In the genomic region with DNA sequence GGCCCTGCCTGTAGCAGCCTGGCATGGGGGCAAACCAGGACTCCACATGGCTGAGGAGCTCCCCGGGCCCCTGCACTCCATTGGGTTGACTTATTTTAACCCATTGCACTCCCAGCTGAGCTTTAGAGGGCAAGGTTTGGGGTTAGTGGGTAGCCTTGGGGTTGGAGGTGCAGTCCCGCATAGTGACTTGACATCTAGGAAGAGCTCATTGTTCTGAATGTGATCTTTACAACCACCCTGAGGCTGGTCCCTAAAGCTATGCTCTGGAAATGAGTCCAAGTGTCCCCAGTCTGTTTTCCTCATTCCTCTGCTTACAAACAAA, we compare ENCODE assay signal across 13 cellular contexts. TPM values are rescaled to one million over a fixed set of nuclear protein-coding genes. Genes with fewer than 3 reads are reported as not detected.
DNase-seq lines count a peak whose midpoint lies in the region; ATAC-seq, FAIRE-seq and TF ChIP-seq lines count a peak whose summit lies in the region.
"Had no signal": no experiment of that assay in that cellular context is flagged by ENCODE, and none has a peak within 500 bp of the region (broad histone marks: within the 10 kb centered on the region; RNA-seq: fewer than 3 reads in every experiment).

No MANE protein-coding gene starts in this region.

- peak overlapping the region in 1 of 3 experiments; percentile 49; a peak in 1 of 6 replicates for H3K4me3 ChIP-seq in HepG2 (replicated peaks in 1 of 3; ENCODE audit: insufficient read depth in 1 of 3, low read depth in 2 of 3, low read length in 3 of 3)
- H3K4me3 ChIP-seq in right lobe of liver = no peak overlapping the region
- H3K4me3 ChIP-seq in SJCRH30 = no peak overlapping the region

- 0 out of 5 replicates have a peak, but pooled peaks cover 0 to 6% of the 10 kb centered on the region in 2 experiments for H3K27me3 ChIP-seq in HepG2 (ENCODE audit: control insufficient read depth in 1 of 2, insufficient read depth in 2 of 2, low read length in 2 of 2)
- no peaks in the 10 kb centered on the region for H3K27me3 ChIP-seq in right lobe of liver
- H3K27me3 ChIP-seq in SJCRH30 = no peaks in the 10 kb centered on the region

- POLR2A ChIA-PET in HepG2 (lab: Yijun Ruan, JAX) = interaction anchor here (1.1 to 4.6 kb wide), 11 partner anchors 8 to 76 kb away, joined by 3 to 25 read pairs (median 13); a partner anchor contains a TSS
- POLR2A ChIA-PET in activated CD8-positive, alpha-beta T cell treated with anti-CD3 and anti-CD28 coated beads for 36 hours (lab: Charles Lee) = interaction anchor here (0.5 to 10.2 kb wide), 12 partner anchors 12 to 438 kb away, joined by 3 to 150 read pairs (median 5); a partner anchor contains a TSS

- WGBS in HepG2 (ENCODE audit: low lambda C conversion rate) = 9% methylated on average over 2 of the region's 2 CpGs
- no CpG with 5 or more reads among the region's 2 CpGs for WGBS in right lobe of liver (ENCODE audit: insufficient coverage, low coverage, low lambda C conversion rate, missing lambda C conversion rate)

- H3K9ac ChIP-seq in HepG2 (ENCODE audit: insufficient read depth, low read depth, low read length) = no peak overlapping the region; the same call in 1 of the 2 replicates

- H3K9me3 ChIP-seq in HepG2 (ENCODE audit: low read length) (peaks cover 11% of the 10 kb centered on the region), right lobe of liver (no peaks in the 10 kb centered on the region), SJCRH30 (replicated peaks) (0 out of 2 replicates have a peak, but pooled peaks cover 2% of the 10 kb centered on the region)

- H3K4me1 ChIP-seq in HepG2 (ENCODE audit: insufficient read depth, low read length) (peaks cover 61% of the 10 kb centered on the region), right lobe of liver (peaks cover 0 to 12% (median 0%) of the 10 kb centered on the region in 4 donors), SJCRH30 (no peaks in the 10 kb centered on the region; the same call in 1 of the 2 replicates)

- H2AFZ ChIP-seq in HepG2 (ENCODE audit: low read length) = no peak overlapping the region

- no peaks in the 10 kb centered on the region for H4K20me1 ChIP-seq in HepG2 (ENCODE audit: insufficient read depth, low read length)

- peak overlapping the region; percentile 60 for H3K4me2 ChIP-seq in HepG2 (ENCODE audit: low read depth, low read length)

- H3K36me3 ChIP-seq in HepG2 (replicated peaks in 1 of 2; ENCODE audit: control insufficient read depth in 1 of 2, insufficient read depth in 2 of 2, low read length in 2 of 2) = no peaks in the 10 kb centered on the region
- H3K36me3 ChIP-seq in right lobe of liver = no peaks in the 10 kb centered on the region
- H3K36me3 ChIP-seq in SJCRH30 = no peaks in the 10 kb centered on the region

- DNase-seq in HepG2 (ENCODE audit: low spot score) (no peak), right lobe of liver (no peak), mesothelial cell of epicardium (ENCODE audit: low spot score in 2 of 2, unreplicated experiment in 2 of 2) (no peak), SJCRH30 (no peak), AG08396 (ENCODE audit: low spot score) (no peak), nucleus accumbens (lab: John Stamatoyannopoulos, UW) (no peak)
- peak; percentile 54 for DNase-seq in activated CD8-positive, alpha-beta T cell treated with anti-CD3 and anti-CD28 coated beads for 36 hours
- DNase-seq: amniotic stem cell; stimulated activated CD4-positive, alpha-beta T cell treated with anti-CD3 and anti-CD28 coated beads, Interleukin-4, amount 100 ng/mL, for 24 hours had no signal

- no peaks in the 10 kb centered on the region for H3K27me3 Mint-ChIP-seq in activated CD8-positive, alpha-beta T cell treated with anti-CD3 and anti-CD28 coated beads for 36 hours
- no peaks in the 10 kb centered on the region for H3K27me3 Mint-ChIP-seq in mesothelial cell of epicardium (ENCODE audit: low read depth)

- peak overlapping the region; percentile 94 for H3K27ac Mint-ChIP-seq in activated CD8-positive, alpha-beta T cell treated with anti-CD3 and anti-CD28 coated beads for 36 hours
- H3K27ac Mint-ChIP-seq in mesothelial cell of epicardium = peak overlapping the region; percentile 48

- peak; percentile 5 for ATAC-seq in HepG2
- no peak for ATAC-seq in right lobe of liver
- peak; percentile 8 for ATAC-seq in activated CD8-positive, alpha-beta T cell treated with anti-CD3 and anti-CD28 coated beads for 36 hours
- no peak for ATAC-seq in HG03442 (IDR thresholded peaks at IDR 0.05; ENCODE audit: unreplicated experiment)

- FAIRE-seq in HepG2 (lab: Jason Lieb, UNC) = no peak
- FAIRE-seq: urothelium cell line had no signal

- H3K27ac ChIP-seq in HepG2 (ENCODE audit: extremely low read length, insufficient read depth, low read length) (no peak overlapping the region), right lobe of liver (no peak overlapping the region), SJCRH30 (no peak overlapping the region)
- H3K27ac ChIP-seq: C4-2B, epithelial cell of prostate had no signal

- H3K4me1 Mint-ChIP-seq in activated CD8-positive, alpha-beta T cell treated with anti-CD3 and anti-CD28 coated beads for 36 hours (ENCODE audit: low read depth) = peaks cover 55% of the 10 kb centered on the region
- peaks cover 28% of the 10 kb centered on the region for H3K4me1 Mint-ChIP-seq in mesothelial cell of epicardium

- peak; percentile 6; the same call in 1 of the 2 replicates for TF ChIP-seq CTCF in HepG2 (CRISPR knock-in tag; IDR thresholded peaks at IDR 0.05)
- TF ChIP-seq CTCF in right lobe of liver (IDR thresholded peaks at IDR 0.05) = no peak
- no peak for TF ChIP-seq CTCF in activated CD8-positive, alpha-beta T cell treated with anti-CD3 and anti-CD28 coated beads for 36 hours (IDR thresholded peaks at IDR 0.05)
- no peak for TF ChIP-seq CTCF in mesothelial cell of epicardium (IDR thresholded peaks at IDR 0.05; ENCODE audit: unreplicated experiment)

- CTCF ChIA-PET in HepG2 (lab: Yijun Ruan, JAX; ENCODE audit: low intra/inter-chr PET ratio, low total read pairs) = no interaction called here
- CTCF ChIA-PET in activated CD8-positive, alpha-beta T cell treated with anti-CD3 and anti-CD28 coated beads for 36 hours (lab: Charles Lee) = interaction anchor here (0.9 to 2.6 kb wide), 11 partner anchors 8 to 139 kb away, joined by 3 to 9 read pairs (median 4); a partner anchor contains a TSS

- TF ChIP-seq POLR2A in HepG2 (IDR thresholded peaks at IDR 0.05; ENCODE audit: insufficient read depth in 1 of 2, low read depth in 2 of 2, low read length in 2 of 2) (no peak), right lobe of liver (IDR thresholded peaks at IDR 0.05) (no peak)

- TF ChIP-seq EP300 in HepG2 (IDR thresholded peaks at IDR 0.05; ENCODE audit: low read depth in 2 of 2, low read length in 2 of 2) (no peak), HepG2 (CRISPR knock-in tag; IDR thresholded peaks at IDR 0.05; ENCODE audit: borderline replicate concordance) (no peak)

- intact Hi-C loops in HepG2 (cut with micrococcal nuclease; ENCODE audit: unreplicated experiment) = loop anchor here (5.0 kb wide), 1 partner anchor 34 kb away; a partner anchor contains a TSS
- intact Hi-C loops in right lobe of liver (cut with DNase I) = no loop called here
- intact Hi-C loops in activated CD8-positive, alpha-beta T cell treated with anti-CD3 and anti-CD28 coated beads for 36 hours (cut with micrococcal nuclease) = loop anchor here (5.0 kb wide), 1 partner anchor 34 kb away; a partner anchor contains a TSS

- no peaks in the 10 kb centered on the region for H3K79me2 ChIP-seq in HepG2 (ENCODE audit: insufficient read depth, low read length)

- no peaks in the 10 kb centered on the region for H3K36me3 Mint-ChIP-seq in activated CD8-positive, alpha-beta T cell treated with anti-CD3 and anti-CD28 coated beads for 36 hours (ENCODE audit: low read depth)
- no peaks in the 10 kb centered on the region for H3K36me3 Mint-ChIP-seq in mesothelial cell of epicardium

- H3K4me3 Mint-ChIP-seq in activated CD8-positive, alpha-beta T cell treated with anti-CD3 and anti-CD28 coated beads for 36 hours = peak overlapping the region; percentile 32
- no peak overlapping the region for H3K4me3 Mint-ChIP-seq in mesothelial cell of epicardium

- H3K9me3 Mint-ChIP-seq in activated CD8-positive, alpha-beta T cell treated with anti-CD3 and anti-CD28 coated beads for 36 hours = peaks cover 7% of the 10 kb centered on the region
- peaks cover 8% of the 10 kb centered on the region for H3K9me3 Mint-ChIP-seq in mesothelial cell of epicardium

- no TSS peak for BruUV-seq in HepG2 (replicated peaks; lab: Mats Ljungman, UMichigan)

- no peak for TF ChIP-seq RAD21 in HepG2 (CRISPR knock-in tag; IDR thresholded peaks at IDR 0.05)

- in situ Hi-C loops in HepG2 (cut with HindIII; ENCODE audit: extremely low pct_ligation_motif_present, low pct_unique_long_range_greater_than_20kb) = no loop called here

TF ChIP-seq in HepG2, 621 proteins besides CTCF, POLR2A, EP300 and RAD21 (continues in another document):
- no peak for TF ChIP-seq ZBTB7A (CRISPR knock-in tag; IDR thresholded peaks at IDR 0.05)

RNA-seq across cellular contexts. Expression of a gene that starts 36.4 kb away (rescaled TPM):
- 232 and 319 TPM in 2 replicates for total RNA-seq in HepG2 (2016; rRNA removed; fragmentation: Illumina TruSeq; extraction: Trizol)
- 103 and 116 TPM in 2 replicates for total RNA-seq in HepG2 (2016; cell fraction: cytosol; rRNA removed; fragmentation: Illumina TruSeq; extraction: Trizol; ENCODE audit: low read depth)
- 208 and 321 TPM in 2 replicates for total RNA-seq in HepG2 (2016; cell fraction: insoluble cytoplasmic fraction; rRNA removed; fragmentation: Illumina TruSeq; extraction: Trizol)
- 196 and 209 TPM in 2 replicates for total RNA-seq in HepG2 (2016; cell fraction: membrane; rRNA removed; fragmentation: Illumina TruSeq; extraction: Trizol)
- total RNA-seq in HepG2 (2016; cell fraction: nucleus; rRNA removed; fragmentation: Illumina TruSeq; extraction: Trizol) = 367 and 382 TPM in 2 replicates
- polyA plus RNA-seq in HepG2 (2011; rRNA removed) = 173 and 197 TPM in 2 replicates
- polyA plus RNA-seq in HepG2 (2011; cell fraction: cytosol; rRNA removed) = 81.6 and 128 TPM in 2 replicates
- polyA plus RNA-seq in HepG2 (2011; cell fraction: nucleus; rRNA removed) = 363 and 589 TPM in 2 replicates
- 58.7 and 87.8 TPM in 2 replicates for polyA plus RNA-seq in HepG2 (2012)
- 21.2 and 21.7 TPM in 2 replicates for polyA plus RNA-seq in HepG2 (2016; cell fraction: cytosol; fragmentation: Illumina TruSeq; extraction: Trizol; ENCODE audit: low read depth)
- 160 and 187 TPM in 2 replicates for polyA plus RNA-seq in HepG2 (2016; cell fraction: insoluble cytoplasmic fraction; fragmentation: Illumina TruSeq; extraction: Trizol; ENCODE audit: low read depth)
- 41.5 and 42.6 TPM in 2 replicates for polyA plus RNA-seq in HepG2 (2016; cell fraction: membrane; fragmentation: Illumina TruSeq; extraction: Trizol; ENCODE audit: low read depth)
- 546 and 548 TPM in 2 replicates for polyA plus RNA-seq in HepG2 (2016; cell fraction: nucleus; fragmentation: Illumina TruSeq; extraction: Trizol; ENCODE audit: insufficient read depth, low read depth)
- polyA minus RNA-seq in HepG2 (2011; rRNA and poly(A)+ RNA removed; ENCODE audit: low replicate concordance) = 421 and 666 TPM in 2 replicates
- 80.5 and 103 TPM in 2 replicates for polyA minus RNA-seq in HepG2 (2011; cell fraction: cytosol; rRNA and poly(A)+ RNA removed)
- 421 and 559 TPM in 2 replicates for polyA minus RNA-seq in HepG2 (2011; cell fraction: nucleus; rRNA and poly(A)+ RNA removed)
- total RNA-seq in right lobe of liver = 100 to 1,000 TPM in 3 of 6 experiments, 10 to 100 TPM in 3; 84.8 to 140 (median 106) TPM
- total RNA-seq in activated CD8-positive, alpha-beta T cell treated with anti-CD3 and anti-CD28 coated beads for 36 hours = 100 to 1,000 TPM; 218 to 227 TPM
- 196 to 218 TPM (median 205 TPM) in 3 replicates for total RNA-seq in mesothelial cell of epicardium
- total RNA-seq in SJCRH30 (2014; rRNA removed; shearing (Covaris generic)) = 24.5 and 25.7 TPM in 2 replicates

Comparison
In these comparisons a context has a peak if more than half of its experiments do, and no peak if none do; other contexts are left out.
1. ATAC-seq: peak in HepG2 (single experiment) and activated CD8-positive, alpha-beta T cell treated with anti-CD3 and anti-CD28 coated beads for 36 hours (single experiment); none in right lobe of liver (0 of 4) and HG03442 (single experiment).
2. intact Hi-C loops: an anchor here in HepG2 (5.0 kb wide) and activated CD8-positive, alpha-beta T cell treated with anti-CD3 and anti-CD28 coated beads for 36 hours (5.0 kb wide); none called in right lobe of liver.